Comparison of ENCODE assay signal across 35 cellular contexts in genomic region chr21:14290584-14290983, GRCh38.
"Had no signal": no experiment of that assay in that cellular context is flagged by ENCODE, and none has a peak within 500 bp of the region (broad histone marks: within the 10 kb centered on the region; RNA-seq: fewer than 3 reads in every experiment).

No MANE protein-coding gene starts in this region.

- H3K36me3 Mint-ChIP-seq: activated CD4-positive, alpha-beta memory T cell treated with anti-CD3 and anti-CD28 coated beads for 36 hours; activated CD8-positive, alpha-beta memory T cell treated with anti-CD3 and anti-CD28 coated beads, Interleukin-2, amount 10 ng/mL, durations not matched to agents 7 days and 5 days; activated naive CD4-positive, alpha-beta T cell treated with anti-CD3 and anti-CD28 coated beads, Interleukin-2, amount 10 ng/mL, durations not matched to agents 7 days and 5 days; activated naive CD4-positive, alpha-beta T cell treated with anti-CD3 and anti-CD28 coated beads, Interleukin-2, amount 50 U/mL, for 24 hours; activated naive CD8-positive, alpha-beta T cell; activated naive CD8-positive, alpha-beta T cell treated with anti-CD3 and anti-CD28 coated beads, Interleukin-2, amount 10 ng/mL, durations not matched to agents 7 days and 5 days; brain had no signal

- ATAC-seq: activated CD8-positive, alpha-beta memory T cell treated with anti-CD3 and anti-CD28 coated beads, Interleukin-2, amount 10 ng/mL, durations not matched to agents 7 days and 5 days; activated CD8-positive, alpha-beta T cell treated with anti-CD3 and anti-CD28 coated beads for 36 hours; activated naive CD8-positive, alpha-beta T cell treated with anti-CD3 and anti-CD28 coated beads, Interleukin-2, amount 50 U/mL, for 24 hours had no signal

- FAIRE-seq: TTC549 had no signal

- H3K27me3 Mint-ChIP-seq: activated CD4-positive, alpha-beta memory T cell treated with anti-CD3 and anti-CD28 coated beads for 36 hours; activated CD8-positive, alpha-beta T cell treated with anti-CD3 and anti-CD28 coated beads for 36 hours; activated naive CD4-positive, alpha-beta T cell treated with anti-CD3 and anti-CD28 coated beads, Interleukin-2, amount 10 ng/mL, durations not matched to agents 7 days and 5 days; activated naive CD8-positive, alpha-beta T cell; activated naive CD8-positive, alpha-beta T cell treated with anti-CD3 and anti-CD28 coated beads, Interleukin-2, amount 10 ng/mL, durations not matched to agents 7 days and 5 days; activated T-cell treated with anti-CD3 and anti-CD28 coated beads, Interleukin-2, amount 50 U/mL, for 24 hours; brain had no signal

- H3K27ac Mint-ChIP-seq: activated B cell treated with CpG ODN at 0.5 μM for 24 hours; activated CD4-positive, alpha-beta memory T cell treated with anti-CD3 and anti-CD28 coated beads for 36 hours; activated CD4-positive, alpha-beta T cell treated with anti-CD3 and anti-CD28 coated beads, Interleukin-2, amount 10 ng/mL, durations not matched to agents 24 days and 14 days; activated CD8-positive, alpha-beta memory T cell treated with anti-CD3 and anti-CD28 coated beads, Interleukin-2, amount 10 ng/mL, durations not matched to agents 7 days and 5 days; activated CD8-positive, alpha-beta T cell treated with anti-CD3 and anti-CD28 coated beads for 36 hours; activated naive CD4-positive, alpha-beta T cell treated with anti-CD3 and anti-CD28 coated beads, Interleukin-2, amount 10 ng/mL, durations not matched to agents 7 days and 5 days; activated naive CD4-positive, alpha-beta T cell treated with anti-CD3 and anti-CD28 coated beads, Interleukin-2, amount 50 U/mL, for 24 hours; activated naive CD8-positive, alpha-beta T cell; activated naive CD8-positive, alpha-beta T cell treated with anti-CD3 and anti-CD28 coated beads, Interleukin-2, amount 10 ng/mL, durations not matched to agents 7 days and 5 days; activated naive CD8-positive, alpha-beta T cell treated with anti-CD3 and anti-CD28 coated beads, Interleukin-2, amount 50 U/mL, for 24 hours; activated T-cell treated with anti-CD3 and anti-CD28 coated beads, Interleukin-2, amount 50 U/mL, for 24 hours; activated T-helper 2 cell treated with anti-CD3 and anti-CD28 coated beads, Interferon-gamma antibody, Interleukin-2, Interleukin-4, amounts not matched to agents 10 μg/mL and 5 μg/mL and 100 μg/mL, durations not matched to agents 14 hours and 24 hours and 36 hours; brain; T-helper 1 cell treated with Interleukin-12 subunit alpha and Interleukin-12 subunit beta and Interleukin-4 antibody, amounts not matched to agents 30 μg/mL and 1 μg/mL, for 36 hours; T-helper 2 cell treated with Interferon-gamma antibody and Interleukin-4, amounts not matched to agents 5 μg/mL and 100 μg/mL, for 36 hours had no signal

- H3K27me3 ChIP-seq: ascending aorta had no signal

- H3K9me3 Mint-ChIP-seq: activated B cell treated with CpG ODN at 0.5 μM for 24 hours; activated CD4-positive, alpha-beta memory T cell treated with anti-CD3 and anti-CD28 coated beads for 36 hours; activated CD4-positive, alpha-beta T cell treated with anti-CD3 and anti-CD28 coated beads, Interleukin-2, amount 10 ng/mL, durations not matched to agents 24 days and 14 days; activated CD8-positive, alpha-beta T cell treated with anti-CD3 and anti-CD28 coated beads for 36 hours; activated naive CD4-positive, alpha-beta T cell treated with anti-CD3 and anti-CD28 coated beads, Interleukin-2, amount 10 ng/mL, durations not matched to agents 7 days and 5 days; activated naive CD4-positive, alpha-beta T cell treated with anti-CD3 and anti-CD28 coated beads, Interleukin-2, amount 50 U/mL, for 24 hours; activated naive CD8-positive, alpha-beta T cell treated with anti-CD3 and anti-CD28 coated beads, Interleukin-2, amount 50 U/mL, for 24 hours; activated T-cell treated with anti-CD3 and anti-CD28 coated beads, Interleukin-2, amount 50 U/mL, for 24 hours; activated T-helper 2 cell treated with anti-CD3 and anti-CD28 coated beads, Interferon-gamma antibody, Interleukin-2, Interleukin-4, amounts not matched to agents 10 μg/mL and 5 μg/mL and 100 μg/mL, durations not matched to agents 14 hours and 24 hours and 36 hours; T-helper 1 cell treated with Interleukin-12 subunit alpha and Interleukin-12 subunit beta and Interleukin-4 antibody, amounts not matched to agents 30 μg/mL and 1 μg/mL, for 36 hours; T-helper 2 cell treated with Interferon-gamma antibody and Interleukin-4, amounts not matched to agents 5 μg/mL and 100 μg/mL, for 36 hours had no signal

- DNase-seq: activated B cell treated with CpG ODN at 0.5 μM for 24 hours; activated CD4-positive, alpha-beta memory T cell treated with anti-CD3 and anti-CD28 coated beads for 36 hours; activated CD4-positive, alpha-beta T cell treated with anti-CD3 and anti-CD28 coated beads for 4 hours; activated CD4-positive, alpha-beta T cell treated with anti-CD3 and anti-CD28 coated beads, Interleukin-2, amount 10 ng/mL, durations not matched to agents 24 days and 14 days; activated CD4-positive, alpha-beta T cell treated with anti-CD3 and anti-CD28 coated beads, Interleukin-2, amount 50 U/mL, for 1 hour; activated CD4-positive, alpha-beta T cell treated with anti-CD3 and anti-CD28 coated beads, Interleukin-2, amount 50 U/mL, for 4 hours; activated CD4-positive, CD25-positive, alpha-beta regulatory T cell treated with anti-CD3 and anti-CD28 coated beads, Interleukin-2, amount 50 U/mL, for 72 hours; activated CD8-positive, alpha-beta memory T cell treated with anti-CD3 and anti-CD28 coated beads for 24 hours; activated CD8-positive, alpha-beta memory T cell treated with anti-CD3 and anti-CD28 coated beads, Interleukin-2, amount 10 ng/mL, durations not matched to agents 7 days and 5 days; activated CD8-positive, alpha-beta memory T cell treated with anti-CD3 and anti-CD28 coated beads, Interleukin-2, amount 50 U/mL, for 48 hours; activated CD8-positive, alpha-beta T cell treated with anti-CD3 and anti-CD28 coated beads for 36 hours; activated effector memory CD4-positive, alpha-beta T cell treated with Interleukin-2 at 50 U/mL for 16 hours; activated gamma-delta T cell; activated naive CD4-positive, alpha-beta T cell treated with anti-CD3 and anti-CD28 coated beads, Interleukin-2, amount 10 ng/mL, durations not matched to agents 7 days and 5 days; activated naive CD4-positive, alpha-beta T cell treated with Interleukin-2 at 50 U/mL for 16 hours; activated naive CD8-positive, alpha-beta T cell treated with anti-CD3 and anti-CD28 coated beads, Interleukin-2, amount 10 ng/mL, durations not matched to agents 7 days and 5 days; activated naive CD8-positive, alpha-beta T cell treated with anti-CD3 and anti-CD28 coated beads, Interleukin-2, amount 50 U/mL, for 24 hours; activated T-cell treated with anti-CD3 and anti-CD28 coated beads, Interleukin-2, amount 50 U/mL, for 24 hours; activated T-cell treated with anti-CD3 and anti-CD28 coated beads, Interleukin-2, amount 50 U/mL, for 48 hours; amygdala; anterior cingulate cortex; central memory CD4-positive, alpha-beta T cell; SW 1271; T-helper 1 cell; T-helper 2 cell; T-helper 9 cell had no signal

- H3K36me3 ChIP-seq: ascending aorta had no signal

- H3K4me1 ChIP-seq: ascending aorta had no signal

- H3K9me3 ChIP-seq: ascending aorta had no signal

- H3K4me3 Mint-ChIP-seq: activated B cell treated with CpG ODN at 0.5 μM for 24 hours; activated CD4-positive, alpha-beta memory T cell treated with anti-CD3 and anti-CD28 coated beads for 36 hours; activated CD4-positive, alpha-beta T cell treated with anti-CD3 and anti-CD28 coated beads, Interleukin-2, amount 10 ng/mL, durations not matched to agents 24 days and 14 days; activated CD8-positive, alpha-beta memory T cell treated with anti-CD3 and anti-CD28 coated beads, Interleukin-2, amount 10 ng/mL, durations not matched to agents 7 days and 5 days; activated CD8-positive, alpha-beta T cell treated with anti-CD3 and anti-CD28 coated beads for 36 hours; activated naive CD4-positive, alpha-beta T cell treated with anti-CD3 and anti-CD28 coated beads, Interleukin-2, amount 10 ng/mL, durations not matched to agents 7 days and 5 days; activated naive CD4-positive, alpha-beta T cell treated with anti-CD3 and anti-CD28 coated beads, Interleukin-2, amount 50 U/mL, for 24 hours; activated naive CD8-positive, alpha-beta T cell; activated naive CD8-positive, alpha-beta T cell treated with anti-CD3 and anti-CD28 coated beads, Interleukin-2, amount 10 ng/mL, durations not matched to agents 7 days and 5 days; activated naive CD8-positive, alpha-beta T cell treated with anti-CD3 and anti-CD28 coated beads, Interleukin-2, amount 50 U/mL, for 24 hours; activated T-cell treated with anti-CD3 and anti-CD28 coated beads, Interleukin-2, amount 50 U/mL, for 24 hours; brain; T-helper 1 cell treated with Interleukin-12 subunit alpha and Interleukin-12 subunit beta and Interleukin-4 antibody, amounts not matched to agents 30 μg/mL and 1 μg/mL, for 36 hours; T-helper 2 cell treated with Interferon-gamma antibody and Interleukin-4, amounts not matched to agents 5 μg/mL and 100 μg/mL, for 36 hours had no signal

- H3K4me1 Mint-ChIP-seq: activated B cell treated with CpG ODN at 0.5 μM for 24 hours; activated CD4-positive, alpha-beta T cell treated with anti-CD3 and anti-CD28 coated beads, Interleukin-2, amount 10 ng/mL, durations not matched to agents 24 days and 14 days; activated CD8-positive, alpha-beta memory T cell treated with anti-CD3 and anti-CD28 coated beads, Interleukin-2, amount 10 ng/mL, durations not matched to agents 7 days and 5 days; activated naive CD4-positive, alpha-beta T cell treated with anti-CD3 and anti-CD28 coated beads, Interleukin-2, amount 10 ng/mL, durations not matched to agents 7 days and 5 days; activated naive CD4-positive, alpha-beta T cell treated with anti-CD3 and anti-CD28 coated beads, Interleukin-2, amount 50 U/mL, for 24 hours; activated naive CD8-positive, alpha-beta T cell treated with anti-CD3 and anti-CD28 coated beads, Interleukin-2, amount 10 ng/mL, durations not matched to agents 7 days and 5 days; activated naive CD8-positive, alpha-beta T cell treated with anti-CD3 and anti-CD28 coated beads, Interleukin-2, amount 50 U/mL, for 24 hours; brain had no signal

- H3K4me3 ChIP-seq: ascending aorta had no signal

- H3K27ac ChIP-seq: ascending aorta, VCaP had no signal
